In the genomic region with DNA sequence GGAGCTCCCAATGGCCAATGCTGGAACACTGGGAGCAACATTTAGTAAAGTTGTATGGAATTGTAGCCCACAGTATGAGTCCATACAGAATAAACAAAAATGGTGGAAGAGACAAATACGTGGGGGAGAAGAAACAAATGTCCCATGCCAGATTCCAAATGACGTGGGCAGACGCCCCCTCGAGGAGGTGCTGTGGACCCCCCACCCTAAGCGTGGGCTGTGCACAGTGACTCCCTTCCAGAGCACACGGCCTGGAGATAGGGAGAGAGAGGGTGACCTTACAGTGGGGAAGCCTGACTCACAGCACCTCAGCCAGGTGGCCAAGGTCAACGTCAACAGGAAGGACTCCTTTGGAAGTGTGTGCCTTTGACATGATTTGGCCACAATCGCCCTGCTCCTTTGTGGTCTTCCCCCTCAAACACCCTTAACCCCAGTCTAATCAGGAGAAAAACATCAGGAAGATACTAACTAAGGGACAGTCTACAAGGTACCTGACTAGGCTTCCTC, we compare ENCODE assay signal across 24 cellular contexts. TPM values are rescaled to one million over a fixed set of nuclear protein-coding genes. Genes with fewer than 3 reads are reported as not detected.
A peak's percentile ranks its signal among the peaks of the same experiment; 100 is the strongest.
DNase-seq lines count a peak whose midpoint lies in the region; ATAC-seq and TF ChIP-seq lines count a peak whose summit lies in the region.
"Had no signal": no experiment of that assay in that cellular context is flagged by ENCODE, and none has a peak within 500 bp of the region (broad histone marks: within the 10 kb centered on the region; RNA-seq: fewer than 3 reads in every experiment).

No MANE protein-coding gene starts in this region.

- intact Hi-C loops in spleen (cut with DNase I; ENCODE audit: low total_unique reads), result no loop called here

- TF ChIP-seq CTCF in chondrocyte (IDR thresholded peaks at IDR 0.05) (no peak), mesothelial cell of epicardium (IDR thresholded peaks at IDR 0.05; ENCODE audit: unreplicated experiment) (no peak), spleen (IDR thresholded peaks at IDR 0.05 in 8 of 11, conservative IDR thresholded peaks at IDR 0.05 in 3 of 11) (no peak)

- H3K27ac Mint-ChIP-seq in chondrocyte (ENCODE audit: unreplicated experiment) (no peak overlapping the region), mesothelial cell of epicardium (peak overlapping the region; percentile 6)
- H3K27ac Mint-ChIP-seq: CD4-positive, alpha-beta T cell had no signal

- H3K9me3 ChIP-seq in spleen, result no peaks in the 10 kb centered on the region
- H3K9me3 ChIP-seq in effector memory CD4-positive, alpha-beta T cell (ENCODE audit: control insufficient read depth, low read length), result no peaks in the 10 kb centered on the region
- H3K9me3 ChIP-seq: BLaER1, Caco-2 had no signal

- H3K27ac ChIP-seq in spleen, result no peak overlapping the region
- no peak overlapping the region for H3K27ac ChIP-seq in effector memory CD4-positive, alpha-beta T cell (ENCODE audit: insufficient read depth, low read length, poor library complexity, severe bottlenecking)
- H3K27ac ChIP-seq: 22Rv1, BLaER1 had no signal

- DNase-seq in DMS53 (lab: John Stamatoyannopoulos, UW) (peak; percentile 10), DMS53 treated with DMSO at 0.1 percent for 48 hours (lab: John Stamatoyannopoulos, UW; ENCODE audit: unreplicated experiment) (no peak), chondrocyte (ENCODE audit: low spot score) (peak; percentile 28), mesothelial cell of epicardium (ENCODE audit: low spot score in 2 of 2, unreplicated experiment in 2 of 2) (no peak), spleen (peak; percentile 19)
- no peak for DNase-seq in effector memory CD4-positive, alpha-beta T cell
- DNase-seq: ACHN; Caco-2; CD4-positive, alpha-beta T cell; MM.1S; NCI-H1092; NCI-H1436 treated with DMSO at 0.1 percent for 48 hours; NCI-H1930; NCI-H226; NCI-H524; NCI-H774; NK-92 treated with Interleukin-12 subunit alpha and Interleukin-12 subunit beta, amount 100 ng/mL, for 24 hours had no signal

- H3K36me3 ChIP-seq in spleen, result no peaks in the 10 kb centered on the region
- no peaks in the 10 kb centered on the region for H3K36me3 ChIP-seq in effector memory CD4-positive, alpha-beta T cell (ENCODE audit: control insufficient read depth, insufficient read depth, low read length)
- H3K36me3 ChIP-seq: BLaER1 had no signal

- H3K9me3 Mint-ChIP-seq in chondrocyte (ENCODE audit: low read depth) (no peaks in the 10 kb centered on the region), mesothelial cell of epicardium (no peaks in the 10 kb centered on the region)
- H3K9me3 Mint-ChIP-seq: CD4-positive, alpha-beta T cell had no signal

- H3K4me3 Mint-ChIP-seq in chondrocyte (ENCODE audit: unreplicated experiment), result no peak overlapping the region
- no peak overlapping the region for H3K4me3 Mint-ChIP-seq in mesothelial cell of epicardium
- H3K4me3 Mint-ChIP-seq: CD4-positive, alpha-beta T cell had no signal

- peaks cover 39% of the 10 kb centered on the region for H3K27me3 Mint-ChIP-seq in chondrocyte (ENCODE audit: low read depth)
- H3K27me3 Mint-ChIP-seq in mesothelial cell of epicardium (ENCODE audit: low read depth), result no peaks in the 10 kb centered on the region

- H3K4me1 Mint-ChIP-seq in chondrocyte (ENCODE audit: low read depth), result peaks cover 7% of the 10 kb centered on the region
- H3K4me1 Mint-ChIP-seq in mesothelial cell of epicardium, result peaks cover 33% of the 10 kb centered on the region

- TF ChIP-seq POLR2A in spleen (IDR thresholded peaks at IDR 0.05), result no peak

- H3K4me3 ChIP-seq in spleen, result no peak overlapping the region
- no peak overlapping the region for H3K4me3 ChIP-seq in effector memory CD4-positive, alpha-beta T cell (ENCODE audit: insufficient read depth, low read depth, low read length, poor library complexity, severe bottlenecking)
- H3K4me3 ChIP-seq: BLaER1 had no signal

- peaks cover 0 to 14% (median 7%) of the 10 kb centered on the region in 6 donors for H3K4me1 ChIP-seq in spleen
- H3K4me1 ChIP-seq in effector memory CD4-positive, alpha-beta T cell (ENCODE audit: control insufficient read depth, insufficient read depth, low read length, poor library complexity, severe bottlenecking), result no peaks in the 10 kb centered on the region
- H3K4me1 ChIP-seq: BLaER1, Caco-2 had no signal

- H3K27me3 ChIP-seq in spleen (replicated peaks in 1 of 7), result peaks cover 0 to 60% (median 0%) of the 10 kb centered on the region in 7 donors
- no peaks in the 10 kb centered on the region for H3K27me3 ChIP-seq in effector memory CD4-positive, alpha-beta T cell (replicated peaks; ENCODE audit: control insufficient read depth, insufficient read depth, low read length, poor library complexity, severe bottlenecking)
- H3K27me3 ChIP-seq: BLaER1 had no signal

- ATAC-seq in HG03565 (IDR thresholded peaks at IDR 0.05; ENCODE audit: unreplicated experiment) (no peak), GM19397 (IDR thresholded peaks at IDR 0.05; ENCODE audit: unreplicated experiment) (no peak)
- ATAC-seq: Panc1, SK-N-SH treated with all-trans-retinoic acid at 6 μM for 48 hours had no signal

- WGBS in spleen, 5 donors, result 57 to 88% (median 81%) methylated on average over 8 of the region's 8 CpGs

- H3K36me3 Mint-ChIP-seq in chondrocyte (ENCODE audit: low read depth) (no peaks in the 10 kb centered on the region), mesothelial cell of epicardium (no peaks in the 10 kb centered on the region)

RNA-seq across cellular contexts. Expression of a gene that starts 13.7 kb away (rescaled TPM):
- total RNA-seq in chondrocyte (0.60 to 1.2 TPM (median 1.1 TPM) in 3 replicates), mesothelial cell of epicardium (26.1 to 27.4 TPM (median 26.5 TPM) in 3 replicates), spleen (10 to 100 TPM; 15.1 to 45.5 (median 24.9) TPM)
- polyA plus RNA-seq in spleen, result 10 to 100 TPM in 2 of 3 donors, 1 to 10 TPM in 1; 7.9 to 33.5 (median 18.2) TPM
- total RNA-seq: LHCN-M2 had no signal

Comparison
In these comparisons a context has a peak if more than half of its experiments do, and no peak if none do; other contexts are left out.
1. DNase-seq: peak in DMS53 (single experiment), chondrocyte (single experiment) and spleen (single experiment); none in DMS53 treated with DMSO at 0.1 percent for 48 hours (single experiment), mesothelial cell of epicardium (0 of 2) and effector memory CD4-positive, alpha-beta T cell (0 of 3).